1 cellular context compared by ENCODE assay signal in the genomic region with DNA sequence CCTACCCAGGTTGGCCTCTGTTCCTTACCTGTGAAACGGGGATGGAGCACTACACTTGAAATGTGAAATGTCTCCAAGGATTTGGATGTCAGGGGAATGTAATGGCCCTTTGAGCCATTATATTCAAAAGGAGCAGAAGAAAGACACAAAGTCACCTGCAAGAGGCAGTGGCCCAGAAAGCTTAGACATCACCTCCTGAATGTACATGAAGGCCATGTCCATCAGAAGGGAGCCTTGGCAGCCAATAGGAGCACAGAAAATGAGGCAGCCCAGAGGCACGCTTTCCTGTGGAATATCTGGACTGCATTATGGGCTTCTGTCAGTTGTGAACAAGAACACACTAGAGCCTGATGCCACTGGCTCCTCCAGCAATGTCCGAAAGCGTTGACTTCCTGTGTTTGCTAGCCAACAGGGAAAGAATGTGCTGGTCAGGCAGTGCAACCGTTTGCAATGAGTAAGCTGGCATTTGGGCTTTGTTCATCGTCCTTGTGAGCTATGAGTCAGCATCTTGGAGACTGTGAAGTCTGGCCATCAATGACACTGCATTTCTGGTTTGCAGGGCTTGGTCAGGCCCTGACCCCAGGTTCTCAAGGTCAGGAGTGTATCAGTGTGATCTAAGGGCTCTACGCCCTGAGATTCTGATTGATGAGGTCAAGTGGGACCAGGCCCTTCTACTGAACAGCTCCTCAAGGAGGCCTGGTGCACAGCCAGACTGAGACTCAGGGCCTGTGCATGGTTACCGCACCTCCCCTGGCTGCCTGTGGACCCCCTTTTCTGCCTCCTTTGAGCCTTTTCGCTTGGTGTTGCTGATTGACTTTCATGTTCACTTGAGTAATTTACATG.
TF ChIP-seq lines count a peak whose summit lies in the region.

No MANE protein-coding gene starts in this region.

TF ChIP-seq in SK-N-SH, 30 proteins besides CTCF, POLR2A, EP300 and RAD21 (continued from another document):
- TF ChIP-seq, protein P1, sequence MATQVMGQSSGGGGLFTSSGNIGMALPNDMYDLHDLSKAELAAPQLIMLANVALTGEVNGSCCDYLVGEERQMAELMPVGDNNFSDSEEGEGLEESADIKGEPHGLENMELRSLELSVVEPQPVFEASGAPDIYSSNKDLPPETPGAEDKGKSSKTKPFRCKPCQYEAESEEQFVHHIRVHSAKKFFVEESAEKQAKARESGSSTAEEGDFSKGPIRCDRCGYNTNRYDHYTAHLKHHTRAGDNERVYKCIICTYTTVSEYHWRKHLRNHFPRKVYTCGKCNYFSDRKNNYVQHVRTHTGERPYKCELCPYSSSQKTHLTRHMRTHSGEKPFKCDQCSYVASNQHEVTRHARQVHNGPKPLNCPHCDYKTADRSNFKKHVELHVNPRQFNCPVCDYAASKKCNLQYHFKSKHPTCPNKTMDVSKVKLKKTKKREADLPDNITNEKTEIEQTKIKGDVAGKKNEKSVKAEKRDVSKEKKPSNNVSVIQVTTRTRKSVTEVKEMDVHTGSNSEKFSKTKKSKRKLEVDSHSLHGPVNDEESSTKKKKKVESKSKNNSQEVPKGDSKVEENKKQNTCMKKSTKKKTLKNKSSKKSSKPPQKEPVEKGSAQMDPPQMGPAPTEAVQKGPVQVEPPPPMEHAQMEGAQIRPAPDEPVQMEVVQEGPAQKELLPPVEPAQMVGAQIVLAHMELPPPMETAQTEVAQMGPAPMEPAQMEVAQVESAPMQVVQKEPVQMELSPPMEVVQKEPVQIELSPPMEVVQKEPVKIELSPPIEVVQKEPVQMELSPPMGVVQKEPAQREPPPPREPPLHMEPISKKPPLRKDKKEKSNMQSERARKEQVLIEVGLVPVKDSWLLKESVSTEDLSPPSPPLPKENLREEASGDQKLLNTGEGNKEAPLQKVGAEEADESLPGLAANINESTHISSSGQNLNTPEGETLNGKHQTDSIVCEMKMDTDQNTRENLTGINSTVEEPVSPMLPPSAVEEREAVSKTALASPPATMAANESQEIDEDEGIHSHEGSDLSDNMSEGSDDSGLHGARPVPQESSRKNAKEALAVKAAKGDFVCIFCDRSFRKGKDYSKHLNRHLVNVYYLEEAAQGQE (IDR thresholded peaks at IDR 0.05; ENCODE audit: low read depth, low read length), result peak; percentile 44; the same call in 1 of the 2 replicates
- TF ChIP-seq YY1 (IDR thresholded peaks at IDR 0.05; ENCODE audit: low read depth) (peak; percentile 68; the same call in 1 of the 2 replicates), ELF1 (IDR thresholded peaks at IDR 0.05) (peak; percentile 69; the same call in 1 of the 2 replicates), TAF1 (IDR thresholded peaks at IDR 0.05; ENCODE audit: borderline replicate concordance, low read depth, low read length) (peak; percentile 23; the same call in 1 of the 2 replicates), FOXM1 (IDR thresholded peaks at IDR 0.05; ENCODE audit: low read depth) (no peak), FOXJ3 (CRISPR knock-in tag; IDR thresholded peaks at IDR 0.05) (no peak), MEF2A (IDR thresholded peaks at IDR 0.05; ENCODE audit: borderline replicate concordance, low read depth) (no peak), MXI1 (IDR thresholded peaks at IDR 0.05; ENCODE audit: low read depth, low read length) (no peak), NRF1 (IDR thresholded peaks at IDR 0.05; ENCODE audit: low read depth, low read length) (no peak), NFIC (IDR thresholded peaks at IDR 0.05; ENCODE audit: borderline replicate concordance) (peak; percentile 91), GABPA (IDR thresholded peaks at IDR 0.05; ENCODE audit: low read depth) (no peak), TCF12 (IDR thresholded peaks at IDR 0.05) (peak; percentile 95), EZH2phosphoT487 (IDR thresholded peaks at IDR 0.05; ENCODE audit: borderline replicate concordance, low read depth) (no peak), GATA2 (CRISPR knock-in tag; IDR thresholded peaks at IDR 0.05) (no peak), RFX5 (IDR thresholded peaks at IDR 0.05; ENCODE audit: low read length) (no peak), JUND (IDR thresholded peaks at IDR 0.05) (peak; percentile 93)
- TF ChIP-seq, protein P2, sequence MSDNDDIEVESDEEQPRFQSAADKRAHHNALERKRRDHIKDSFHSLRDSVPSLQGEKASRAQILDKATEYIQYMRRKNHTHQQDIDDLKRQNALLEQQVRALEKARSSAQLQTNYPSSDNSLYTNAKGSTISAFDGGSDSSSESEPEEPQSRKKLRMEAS (IDR thresholded peaks at IDR 0.05; ENCODE audit: low read depth), result peak; percentile 92
- TF ChIP-seq, protein P3, sequence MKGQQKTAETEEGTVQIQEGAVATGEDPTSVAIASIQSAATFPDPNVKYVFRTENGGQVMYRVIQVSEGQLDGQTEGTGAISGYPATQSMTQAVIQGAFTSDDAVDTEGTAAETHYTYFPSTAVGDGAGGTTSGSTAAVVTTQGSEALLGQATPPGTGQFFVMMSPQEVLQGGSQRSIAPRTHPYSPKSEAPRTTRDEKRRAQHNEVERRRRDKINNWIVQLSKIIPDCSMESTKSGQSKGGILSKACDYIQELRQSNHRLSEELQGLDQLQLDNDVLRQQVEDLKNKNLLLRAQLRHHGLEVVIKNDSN (IDR thresholded peaks at IDR 0.05; ENCODE audit: borderline replicate concordance, low read depth), result peak; percentile 15; the same call in 1 of the 2 replicates
- TF ChIP-seq, protein P4, sequence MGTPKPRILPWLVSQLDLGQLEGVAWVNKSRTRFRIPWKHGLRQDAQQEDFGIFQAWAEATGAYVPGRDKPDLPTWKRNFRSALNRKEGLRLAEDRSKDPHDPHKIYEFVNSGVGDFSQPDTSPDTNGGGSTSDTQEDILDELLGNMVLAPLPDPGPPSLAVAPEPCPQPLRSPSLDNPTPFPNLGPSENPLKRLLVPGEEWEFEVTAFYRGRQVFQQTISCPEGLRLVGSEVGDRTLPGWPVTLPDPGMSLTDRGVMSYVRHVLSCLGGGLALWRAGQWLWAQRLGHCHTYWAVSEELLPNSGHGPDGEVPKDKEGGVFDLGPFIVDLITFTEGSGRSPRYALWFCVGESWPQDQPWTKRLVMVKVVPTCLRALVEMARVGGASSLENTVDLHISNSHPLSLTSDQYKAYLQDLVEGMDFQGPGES (IDR thresholded peaks at IDR 0.05; ENCODE audit: low read depth, low read length), result no peak
